In the genomic region with DNA sequence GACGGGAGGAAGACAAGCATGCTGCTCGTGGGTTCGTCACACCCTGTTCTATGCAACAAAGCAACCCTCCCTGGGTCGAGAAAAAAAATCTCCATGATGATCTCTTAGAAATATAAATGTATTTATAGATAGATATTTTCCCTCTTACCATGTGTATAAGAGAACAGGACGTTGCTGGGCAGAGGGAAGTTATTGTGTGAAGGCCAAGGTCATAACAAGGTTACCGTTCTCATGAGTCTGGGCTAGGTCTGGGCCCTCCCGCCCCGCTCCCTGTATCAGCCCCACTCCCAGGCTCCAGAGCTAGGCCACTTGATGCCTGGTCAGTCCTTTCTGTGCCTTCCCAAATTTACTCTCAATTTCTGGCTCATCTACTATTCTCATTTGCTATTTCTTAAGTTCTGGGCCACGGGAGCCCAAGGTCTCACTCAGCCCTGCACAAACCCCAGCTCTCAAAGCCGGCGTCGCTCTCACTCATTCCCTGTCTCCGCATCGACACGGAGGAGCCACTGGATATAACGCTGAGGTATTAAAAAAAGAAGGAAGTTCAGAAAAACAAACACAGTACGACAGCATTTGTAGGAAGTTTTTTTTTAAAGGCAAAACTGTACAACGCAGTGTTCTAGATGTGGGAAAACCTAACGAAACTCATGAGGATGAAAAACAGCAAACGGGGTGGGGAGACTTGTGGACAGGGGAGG, we compare ENCODE assay signal across 1 cellular context.
TF ChIP-seq lines count a peak whose summit lies in the region.

No MANE protein-coding gene starts in this region.

TF ChIP-seq in K562, 482 proteins besides CTCF, POLR2A, EP300 and RAD21 (continued from another document and continues in another):
- TF ChIP-seq, protein P1, sequence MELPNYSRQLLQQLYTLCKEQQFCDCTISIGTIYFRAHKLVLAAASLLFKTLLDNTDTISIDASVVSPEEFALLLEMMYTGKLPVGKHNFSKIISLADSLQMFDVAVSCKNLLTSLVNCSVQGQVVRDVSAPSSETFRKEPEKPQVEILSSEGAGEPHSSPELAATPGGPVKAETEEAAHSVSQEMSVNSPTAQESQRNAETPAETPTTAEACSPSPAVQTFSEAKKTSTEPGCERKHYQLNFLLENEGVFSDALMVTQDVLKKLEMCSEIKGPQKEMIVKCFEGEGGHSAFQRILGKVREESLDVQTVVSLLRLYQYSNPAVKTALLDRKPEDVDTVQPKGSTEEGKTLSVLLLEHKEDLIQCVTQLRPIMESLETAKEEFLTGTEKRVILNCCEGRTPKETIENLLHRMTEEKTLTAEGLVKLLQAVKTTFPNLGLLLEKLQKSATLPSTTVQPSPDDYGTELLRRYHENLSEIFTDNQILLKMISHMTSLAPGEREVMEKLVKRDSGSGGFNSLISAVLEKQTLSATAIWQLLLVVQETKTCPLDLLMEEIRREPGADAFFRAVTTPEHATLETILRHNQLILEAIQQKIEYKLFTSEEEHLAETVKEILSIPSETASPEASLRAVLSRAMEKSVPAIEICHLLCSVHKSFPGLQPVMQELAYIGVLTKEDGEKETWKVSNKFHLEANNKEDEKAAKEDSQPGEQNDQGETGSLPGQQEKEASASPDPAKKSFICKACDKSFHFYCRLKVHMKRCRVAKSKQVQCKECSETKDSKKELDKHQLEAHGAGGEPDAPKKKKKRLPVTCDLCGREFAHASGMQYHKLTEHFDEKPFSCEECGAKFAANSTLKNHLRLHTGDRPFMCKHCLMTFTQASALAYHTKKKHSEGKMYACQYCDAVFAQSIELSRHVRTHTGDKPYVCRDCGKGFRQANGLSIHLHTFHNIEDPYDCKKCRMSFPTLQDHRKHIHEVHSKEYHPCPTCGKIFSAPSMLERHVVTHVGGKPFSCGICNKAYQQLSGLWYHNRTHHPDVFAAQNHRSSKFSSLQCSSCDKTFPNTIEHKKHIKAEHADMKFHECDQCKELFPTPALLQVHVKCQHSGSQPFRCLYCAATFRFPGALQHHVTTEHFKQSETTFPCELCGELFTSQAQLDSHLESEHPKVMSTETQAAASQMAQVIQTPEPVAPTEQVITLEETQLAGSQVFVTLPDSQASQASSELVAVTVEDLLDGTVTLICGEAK (IDR thresholded peaks at IDR 0.05): peak; percentile 60
- TF ChIP-seq, protein P1 (CRISPR knock-in tag; IDR thresholded peaks at IDR 0.05): no peak
- TF ChIP-seq HDAC2 (IDR thresholded peaks at IDR 0.05) (no peak), ZNF57 (CRISPR knock-in tag; IDR thresholded peaks at IDR 0.05) (no peak), ZFPM2 (CRISPR knock-in tag; IDR thresholded peaks at IDR 0.05) (no peak), KDM1A (IDR thresholded peaks at IDR 0.05) (no peak), ZC3H4 (CRISPR knock-in tag; IDR thresholded peaks at IDR 0.05; ENCODE audit: borderline replicate concordance) (no peak), DPF2 (IDR thresholded peaks at IDR 0.05) (0 out of 2 replicates have a peak, but pooled peaks have one; percentile 8), SOX6 (IDR thresholded peaks at IDR 0.05) (no peak), ZNF766 (CRISPR knock-in tag; conservative IDR thresholded peaks at IDR 0.05) (peak; percentile 70), ELF4 (CRISPR knock-in tag; IDR thresholded peaks at IDR 0.05) (no peak), MED1 (CRISPR knock-in tag; IDR thresholded peaks at IDR 0.05; ENCODE audit: borderline replicate concordance) (no peak), CXXC5 (CRISPR knock-in tag; IDR thresholded peaks at IDR 0.05) (0 out of 2 replicates have a peak, but pooled peaks have one; percentile 45), IRF2 (CRISPR knock-in tag; IDR thresholded peaks at IDR 0.05) (no peak), ZNF3 (CRISPR knock-in tag; IDR thresholded peaks at IDR 0.05) (no peak), POLR2AphosphoS5 (IDR thresholded peaks at IDR 0.05; ENCODE audit: control insufficient read depth, insufficient read depth, low read depth, low read length) (no peak), ZBED1 (IDR thresholded peaks at IDR 0.05) (no peak), KAT7 (CRISPR knock-in tag; IDR thresholded peaks at IDR 0.05; ENCODE audit: borderline replicate concordance) (no peak; the same call in 1 of the 2 replicates), ZNF146 (CRISPR knock-in tag; IDR thresholded peaks at IDR 0.05; ENCODE audit: unreplicated experiment) (no peak), RBM17 (IDR thresholded peaks at IDR 0.05; ENCODE audit: borderline replicate concordance, low read depth, low read length) (no peak), KAT2B (IDR thresholded peaks at IDR 0.05; ENCODE audit: low read depth, low read length) (no peak), KHSRP (IDR thresholded peaks at IDR 0.05) (no peak), ZNF347 (CRISPR knock-in tag; IDR thresholded peaks at IDR 0.05; ENCODE audit: low read depth) (0 out of 2 replicates have a peak, but pooled peaks have one; percentile 11), DNMT1 (IDR thresholded peaks at IDR 0.05) (peak; percentile 80; the same call in 1 of the 2 replicates), ZSCAN32 (CRISPR knock-in tag; IDR thresholded peaks at IDR 0.05) (no peak), EWSR1 (IDR thresholded peaks at IDR 0.05; ENCODE audit: borderline replicate concordance, low read depth, partially characterized antibody) (no peak), TAF7 (tag; IDR thresholded peaks at IDR 0.05) (peak; percentile 34; the same call in 1 of the 2 replicates), RFX5 (IDR thresholded peaks at IDR 0.05; ENCODE audit: low read depth, low read length) (no peak), ZNF79 (CRISPR knock-in tag; IDR thresholded peaks at IDR 0.05; ENCODE audit: low read depth) (0 out of 2 replicates have a peak, but pooled peaks have one; percentile 22), MEF2D (tag; conservative IDR thresholded peaks at IDR 0.05; ENCODE audit: low read depth) (0 out of 2 replicates have a peak, but pooled peaks have one; percentile 11), STAG1 (CRISPR knock-in tag; IDR thresholded peaks at IDR 0.05; ENCODE audit: borderline replicate concordance) (no peak), GTF2A2 (tag; IDR thresholded peaks at IDR 0.05) (peak; percentile 48), ZNF239 (CRISPR knock-in tag; IDR thresholded peaks at IDR 0.05) (no peak)
- TF ChIP-seq, protein P2, sequence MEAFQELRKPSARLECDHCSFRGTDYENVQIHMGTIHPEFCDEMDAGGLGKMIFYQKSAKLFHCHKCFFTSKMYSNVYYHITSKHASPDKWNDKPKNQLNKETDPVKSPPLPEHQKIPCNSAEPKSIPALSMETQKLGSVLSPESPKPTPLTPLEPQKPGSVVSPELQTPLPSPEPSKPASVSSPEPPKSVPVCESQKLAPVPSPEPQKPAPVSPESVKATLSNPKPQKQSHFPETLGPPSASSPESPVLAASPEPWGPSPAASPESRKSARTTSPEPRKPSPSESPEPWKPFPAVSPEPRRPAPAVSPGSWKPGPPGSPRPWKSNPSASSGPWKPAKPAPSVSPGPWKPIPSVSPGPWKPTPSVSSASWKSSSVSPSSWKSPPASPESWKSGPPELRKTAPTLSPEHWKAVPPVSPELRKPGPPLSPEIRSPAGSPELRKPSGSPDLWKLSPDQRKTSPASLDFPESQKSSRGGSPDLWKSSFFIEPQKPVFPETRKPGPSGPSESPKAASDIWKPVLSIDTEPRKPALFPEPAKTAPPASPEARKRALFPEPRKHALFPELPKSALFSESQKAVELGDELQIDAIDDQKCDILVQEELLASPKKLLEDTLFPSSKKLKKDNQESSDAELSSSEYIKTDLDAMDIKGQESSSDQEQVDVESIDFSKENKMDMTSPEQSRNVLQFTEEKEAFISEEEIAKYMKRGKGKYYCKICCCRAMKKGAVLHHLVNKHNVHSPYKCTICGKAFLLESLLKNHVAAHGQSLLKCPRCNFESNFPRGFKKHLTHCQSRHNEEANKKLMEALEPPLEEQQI (IDR thresholded peaks at IDR 0.05): no peak
- TF ChIP-seq, protein P3, sequence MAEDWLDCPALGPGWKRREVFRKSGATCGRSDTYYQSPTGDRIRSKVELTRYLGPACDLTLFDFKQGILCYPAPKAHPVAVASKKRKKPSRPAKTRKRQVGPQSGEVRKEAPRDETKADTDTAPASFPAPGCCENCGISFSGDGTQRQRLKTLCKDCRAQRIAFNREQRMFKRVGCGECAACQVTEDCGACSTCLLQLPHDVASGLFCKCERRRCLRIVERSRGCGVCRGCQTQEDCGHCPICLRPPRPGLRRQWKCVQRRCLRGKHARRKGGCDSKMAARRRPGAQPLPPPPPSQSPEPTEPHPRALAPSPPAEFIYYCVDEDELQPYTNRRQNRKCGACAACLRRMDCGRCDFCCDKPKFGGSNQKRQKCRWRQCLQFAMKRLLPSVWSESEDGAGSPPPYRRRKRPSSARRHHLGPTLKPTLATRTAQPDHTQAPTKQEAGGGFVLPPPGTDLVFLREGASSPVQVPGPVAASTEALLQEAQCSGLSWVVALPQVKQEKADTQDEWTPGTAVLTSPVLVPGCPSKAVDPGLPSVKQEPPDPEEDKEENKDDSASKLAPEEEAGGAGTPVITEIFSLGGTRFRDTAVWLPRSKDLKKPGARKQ (CRISPR knock-in tag; IDR thresholded peaks at IDR 0.05): no peak
- TF ChIP-seq, protein P4, sequence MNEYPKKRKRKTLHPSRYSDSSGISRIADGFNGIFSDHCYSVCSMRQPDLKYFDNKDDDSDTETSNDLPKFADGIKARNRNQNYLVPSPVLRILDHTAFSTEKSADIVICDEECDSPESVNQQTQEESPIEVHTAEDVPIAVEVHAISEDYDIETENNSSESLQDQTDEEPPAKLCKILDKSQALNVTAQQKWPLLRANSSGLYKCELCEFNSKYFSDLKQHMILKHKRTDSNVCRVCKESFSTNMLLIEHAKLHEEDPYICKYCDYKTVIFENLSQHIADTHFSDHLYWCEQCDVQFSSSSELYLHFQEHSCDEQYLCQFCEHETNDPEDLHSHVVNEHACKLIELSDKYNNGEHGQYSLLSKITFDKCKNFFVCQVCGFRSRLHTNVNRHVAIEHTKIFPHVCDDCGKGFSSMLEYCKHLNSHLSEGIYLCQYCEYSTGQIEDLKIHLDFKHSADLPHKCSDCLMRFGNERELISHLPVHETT (CRISPR knock-in tag; conservative IDR thresholded peaks at IDR 0.05 in 1 of 2, IDR thresholded peaks at IDR 0.05 in 1 of 2): peak in 1 of 2 experiments; percentile 78; a peak in 2 of 4 replicates
- TF ChIP-seq, protein P5, sequence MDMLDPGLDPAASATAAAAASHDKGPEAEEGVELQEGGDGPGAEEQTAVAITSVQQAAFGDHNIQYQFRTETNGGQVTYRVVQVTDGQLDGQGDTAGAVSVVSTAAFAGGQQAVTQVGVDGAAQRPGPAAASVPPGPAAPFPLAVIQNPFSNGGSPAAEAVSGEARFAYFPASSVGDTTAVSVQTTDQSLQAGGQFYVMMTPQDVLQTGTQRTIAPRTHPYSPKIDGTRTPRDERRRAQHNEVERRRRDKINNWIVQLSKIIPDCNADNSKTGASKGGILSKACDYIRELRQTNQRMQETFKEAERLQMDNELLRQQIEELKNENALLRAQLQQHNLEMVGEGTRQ (CRISPR knock-in tag; IDR thresholded peaks at IDR 0.05): no peak
- TF ChIP-seq, protein P6, sequence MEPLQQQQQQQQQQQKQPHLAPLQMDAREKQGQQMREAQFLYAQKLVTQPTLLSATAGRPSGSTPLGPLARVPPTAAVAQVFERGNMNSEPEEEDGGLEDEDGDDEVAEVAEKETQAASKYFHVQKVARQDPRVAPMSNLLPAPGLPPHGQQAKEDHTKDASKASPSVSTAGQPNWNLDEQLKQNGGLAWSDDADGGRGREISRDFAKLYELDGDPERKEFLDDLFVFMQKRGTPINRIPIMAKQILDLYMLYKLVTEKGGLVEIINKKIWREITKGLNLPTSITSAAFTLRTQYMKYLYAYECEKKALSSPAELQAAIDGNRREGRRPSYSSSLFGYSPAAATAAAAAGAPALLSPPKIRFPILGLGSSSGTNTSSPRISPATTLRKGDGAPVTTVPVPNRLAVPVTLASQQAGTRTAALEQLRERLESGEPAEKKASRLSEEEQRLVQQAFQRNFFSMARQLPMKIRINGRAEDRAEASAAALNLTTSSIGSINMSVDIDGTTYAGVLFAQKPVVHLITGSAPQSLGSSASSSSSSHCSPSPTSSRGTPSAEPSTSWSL (CRISPR knock-in tag; IDR thresholded peaks at IDR 0.05; ENCODE audit: borderline replicate concordance): no peak
- TF ChIP-seq, protein P7, sequence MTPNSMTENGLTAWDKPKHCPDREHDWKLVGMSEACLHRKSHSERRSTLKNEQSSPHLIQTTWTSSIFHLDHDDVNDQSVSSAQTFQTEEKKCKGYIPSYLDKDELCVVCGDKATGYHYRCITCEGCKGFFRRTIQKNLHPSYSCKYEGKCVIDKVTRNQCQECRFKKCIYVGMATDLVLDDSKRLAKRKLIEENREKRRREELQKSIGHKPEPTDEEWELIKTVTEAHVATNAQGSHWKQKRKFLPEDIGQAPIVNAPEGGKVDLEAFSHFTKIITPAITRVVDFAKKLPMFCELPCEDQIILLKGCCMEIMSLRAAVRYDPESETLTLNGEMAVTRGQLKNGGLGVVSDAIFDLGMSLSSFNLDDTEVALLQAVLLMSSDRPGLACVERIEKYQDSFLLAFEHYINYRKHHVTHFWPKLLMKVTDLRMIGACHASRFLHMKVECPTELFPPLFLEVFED (CRISPR knock-in tag; conservative IDR thresholded peaks at IDR 0.05): 0 out of 2 replicates have a peak, but pooled peaks have one; percentile 53
- TF ChIP-seq, protein P8, sequence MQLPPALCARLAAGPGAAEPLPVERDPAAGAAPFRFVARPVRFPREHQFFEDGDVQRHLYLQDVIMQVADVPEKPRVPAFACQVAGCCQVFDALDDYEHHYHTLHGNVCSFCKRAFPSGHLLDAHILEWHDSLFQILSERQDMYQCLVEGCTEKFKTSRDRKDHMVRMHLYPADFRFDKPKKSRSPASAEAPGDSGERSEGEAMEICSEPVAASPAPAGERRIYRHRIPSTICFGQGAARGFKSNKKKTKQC (CRISPR knock-in tag; IDR thresholded peaks at IDR 0.05): no peak
